In the genomic region with DNA sequence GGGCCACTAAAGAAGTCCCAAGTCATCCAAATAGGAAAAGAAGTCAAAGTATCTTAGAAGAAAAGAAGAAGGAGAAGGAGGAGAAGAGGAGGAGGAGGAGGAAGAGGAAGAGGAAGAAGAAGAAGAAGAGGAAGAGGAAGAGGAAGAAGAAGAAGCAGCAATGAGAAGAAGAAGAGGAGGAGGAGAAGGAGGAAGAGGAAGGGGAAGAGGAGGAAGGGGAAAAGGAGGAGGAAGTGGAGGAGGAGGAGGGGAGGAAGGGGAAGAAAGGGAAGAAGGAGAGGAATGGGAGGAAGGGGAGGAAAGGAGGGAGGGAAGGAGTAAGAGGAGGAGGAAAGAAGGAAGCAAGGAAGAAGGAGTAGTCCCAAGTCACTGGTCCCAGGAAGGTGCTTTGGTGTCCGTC, we compare ENCODE assay signal across 2 cellular contexts.
TF ChIP-seq lines count a peak whose summit lies in the region.

No MANE protein-coding gene starts in this region.

TF ChIP-seq in HEK293, 187 proteins besides CTCF, POLR2A, EP300 and RAD21:
- TF ChIP-seq ZNF658 (tag by site-specific recombination; IDR thresholded peaks at IDR 0.05) (no peak), YY2 (tag by site-specific recombination; IDR thresholded peaks at IDR 0.05) (0 out of 2 replicates have a peak, but pooled peaks have one; percentile 19), ZNF366 (tag by site-specific recombination; conservative IDR thresholded peaks at IDR 0.05) (peak; percentile 70)
- TF ChIP-seq, protein P1, sequence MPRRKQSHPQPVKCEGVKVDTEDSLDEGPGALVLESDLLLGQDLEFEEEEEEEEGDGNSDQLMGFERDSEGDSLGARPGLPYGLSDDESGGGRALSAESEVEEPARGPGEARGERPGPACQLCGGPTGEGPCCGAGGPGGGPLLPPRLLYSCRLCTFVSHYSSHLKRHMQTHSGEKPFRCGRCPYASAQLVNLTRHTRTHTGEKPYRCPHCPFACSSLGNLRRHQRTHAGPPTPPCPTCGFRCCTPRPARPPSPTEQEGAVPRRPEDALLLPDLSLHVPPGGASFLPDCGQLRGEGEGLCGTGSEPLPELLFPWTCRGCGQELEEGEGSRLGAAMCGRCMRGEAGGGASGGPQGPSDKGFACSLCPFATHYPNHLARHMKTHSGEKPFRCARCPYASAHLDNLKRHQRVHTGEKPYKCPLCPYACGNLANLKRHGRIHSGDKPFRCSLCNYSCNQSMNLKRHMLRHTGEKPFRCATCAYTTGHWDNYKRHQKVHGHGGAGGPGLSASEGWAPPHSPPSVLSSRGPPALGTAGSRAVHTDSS (tag by site-specific recombination; IDR thresholded peaks at IDR 0.05), result peak; percentile 95
- TF ChIP-seq, protein P2, sequence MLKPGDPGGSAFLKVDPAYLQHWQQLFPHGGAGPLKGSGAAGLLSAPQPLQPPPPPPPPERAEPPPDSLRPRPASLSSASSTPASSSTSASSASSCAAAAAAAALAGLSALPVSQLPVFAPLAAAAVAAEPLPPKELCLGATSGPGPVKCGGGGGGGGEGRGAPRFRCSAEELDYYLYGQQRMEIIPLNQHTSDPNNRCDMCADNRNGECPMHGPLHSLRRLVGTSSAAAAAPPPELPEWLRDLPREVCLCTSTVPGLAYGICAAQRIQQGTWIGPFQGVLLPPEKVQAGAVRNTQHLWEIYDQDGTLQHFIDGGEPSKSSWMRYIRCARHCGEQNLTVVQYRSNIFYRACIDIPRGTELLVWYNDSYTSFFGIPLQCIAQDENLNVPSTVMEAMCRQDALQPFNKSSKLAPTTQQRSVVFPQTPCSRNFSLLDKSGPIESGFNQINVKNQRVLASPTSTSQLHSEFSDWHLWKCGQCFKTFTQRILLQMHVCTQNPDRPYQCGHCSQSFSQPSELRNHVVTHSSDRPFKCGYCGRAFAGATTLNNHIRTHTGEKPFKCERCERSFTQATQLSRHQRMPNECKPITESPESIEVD (tag by site-specific recombination; IDR thresholded peaks at IDR 0.05), result no peak

TF ChIP-seq in K562, 482 proteins besides CTCF, POLR2A, EP300 and RAD21:
- TF ChIP-seq ZNF263 (CRISPR knock-in tag; IDR thresholded peaks at IDR 0.05; ENCODE audit: borderline replicate concordance), result 0 out of 2 replicates have a peak, but pooled peaks have one; percentile 47
- peak; percentile 49; the same call in 1 of the 2 replicates for TF ChIP-seq ZNF512 (tag; IDR thresholded peaks at IDR 0.05)
- TF ChIP-seq E2F1 (CRISPR knock-in tag; IDR thresholded peaks at IDR 0.05), result no peak
- no peak for TF ChIP-seq ZBTB26 (CRISPR knock-in tag; IDR thresholded peaks at IDR 0.05)
